Comparison of ENCODE assay signal across 17 cellular contexts in the genomic region with DNA sequence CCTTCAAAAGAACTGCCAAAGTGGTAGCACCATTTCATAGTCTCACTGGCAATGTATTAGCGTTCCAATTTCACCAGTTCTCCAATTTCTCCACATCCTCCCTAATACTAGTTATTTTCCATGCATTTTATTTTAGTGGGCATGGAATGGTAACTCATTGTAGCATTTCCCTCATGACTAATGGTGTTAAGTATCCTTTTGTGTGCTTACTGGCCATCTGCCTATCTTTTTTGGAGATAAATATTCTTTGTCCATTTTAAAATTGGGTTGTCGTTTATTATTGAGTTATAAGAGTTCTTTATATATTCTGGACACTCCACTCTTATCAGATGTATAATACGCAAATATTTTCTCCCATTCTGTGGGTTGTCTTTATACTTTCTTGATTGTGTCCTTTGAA.
DNase-seq lines count a peak whose midpoint lies in the region; ATAC-seq and TF ChIP-seq lines count a peak whose summit lies in the region.
"Had no signal": no experiment of that assay in that cellular context is flagged by ENCODE, and none has a peak within 500 bp of the region (broad histone marks: within the 10 kb centered on the region; RNA-seq: fewer than 3 reads in every experiment).

No MANE protein-coding gene starts in this region.

- no peaks in the 10 kb centered on the region; the same call in 1 of the 2 replicates for H3K27me3 Mint-ChIP-seq in HFFc6 (ENCODE audit: insufficient read depth)
- H3K27me3 Mint-ChIP-seq: CD4-positive, CD25-positive, alpha-beta regulatory T cell; CD8-positive, alpha-beta memory T cell had no signal

- H3K9me2 ChIP-seq in SK-N-SH = no peaks in the 10 kb centered on the region

- H3K9ac ChIP-seq in SK-N-SH = no peak overlapping the region
- H3K9ac ChIP-seq: GM23248 had no signal

- no peak overlapping the region for H2AFZ ChIP-seq in SK-N-SH (ENCODE audit: low read depth)
- H2AFZ ChIP-seq: GM23248 had no signal

- no peak for ATAC-seq in HG02938 (IDR thresholded peaks at IDR 0.05; ENCODE audit: unreplicated experiment)

- peaks cover 0 to 8% of the 10 kb centered on the region in 2 experiments; a peak in 2 of 4 replicates for H3K4me1 ChIP-seq in SK-N-SH (ENCODE audit: control insufficient read depth in 1 of 2, insufficient read depth in 2 of 2, low read depth in 1 of 2, low read length in 1 of 2)

- H3K4me3 Mint-ChIP-seq in HFFc6 = no peak overlapping the region
- H3K4me3 Mint-ChIP-seq: CD4-positive, CD25-positive, alpha-beta regulatory T cell; CD8-positive, alpha-beta memory T cell had no signal

- H3K36me3 ChIP-seq in SK-N-SH (replicated peaks in 1 of 2; ENCODE audit: control insufficient read depth in 1 of 2, insufficient read depth in 2 of 2, low read length in 1 of 2) = peaks cover 0 to 7% of the 10 kb centered on the region in 2 experiments
- H3K36me3 ChIP-seq: HAP-1 had no signal

- H3K27ac ChIP-seq in SK-N-SH (ENCODE audit: low read depth in 2 of 2, low read length in 1 of 2) = peak overlapping the region in 1 of 2 experiments; percentile 16; a peak in 1 of 4 replicates
- H3K27ac ChIP-seq: GM23248 had no signal

- no peaks in the 10 kb centered on the region; the same call in 1 of the 2 replicates for H3K36me3 Mint-ChIP-seq in HFFc6 (ENCODE audit: low read depth)

- H4K20me1 ChIP-seq in SK-N-SH (ENCODE audit: insufficient read depth) = no peaks in the 10 kb centered on the region

- TF ChIP-seq CTCF in SK-N-SH (IDR thresholded peaks at IDR 0.05) = no peak
- TF ChIP-seq CTCF in HFFc6 (IDR thresholded peaks at IDR 0.05) = no peak

- 54% methylated on average over 3 of the region's 3 CpGs for WGBS in SK-N-SH (ENCODE audit: low lambda C conversion rate)

- no peak for TF ChIP-seq RAD21 in SK-N-SH (IDR thresholded peaks at IDR 0.05; ENCODE audit: low read length)

- no peaks in the 10 kb centered on the region for H3K9me3 Mint-ChIP-seq in HFFc6
- H3K9me3 Mint-ChIP-seq: CD4-positive, CD25-positive, alpha-beta regulatory T cell; CD8-positive, alpha-beta memory T cell had no signal

- peaks cover 27% of the 10 kb centered on the region for H3F3A ChIP-seq in SK-N-SH (replicated peaks; ENCODE audit: insufficient read depth)

- no peaks in the 10 kb centered on the region for H3K79me2 ChIP-seq in SK-N-SH (ENCODE audit: insufficient read depth)

- peaks cover 26% of the 10 kb centered on the region for H3K4me1 Mint-ChIP-seq in HFFc6 (ENCODE audit: low read depth)

- H3K27me3 ChIP-seq in SK-N-SH (ENCODE audit: insufficient read depth) = no peaks in the 10 kb centered on the region
- H3K27me3 ChIP-seq: BE2C had no signal

- no peak overlapping the region for H3K4me2 ChIP-seq in SK-N-SH

- POLR2A ChIA-PET in SK-N-SH (lab: Yijun Ruan, JAX) = no interaction called here

- CTCF ChIA-PET in SK-N-SH (lab: Yijun Ruan, JAX) = interaction anchor here (1.2 to 1.5 kb wide), 2 partner anchors 53 to 514 kb away, joined by 3 to 4 read pairs; no protein-coding TSS in a partner anchor

- no peak overlapping the region for H3K27ac Mint-ChIP-seq in HFFc6

- H3K4me3 ChIP-seq in SK-N-SH (ENCODE audit: low read depth in 2 of 2, low read length in 1 of 2) = no peak overlapping the region
- H3K4me3 ChIP-seq: GM23248, HAP-1 had no signal

- no peaks in the 10 kb centered on the region for H3K9me3 ChIP-seq in SK-N-SH
- H3K9me3 ChIP-seq: BE2C, HAP-1 had no signal

- peak; percentile 5 to 75; a peak in 1 of 4 replicates for TF ChIP-seq EP300 in SK-N-SH (IDR thresholded peaks at IDR 0.05; ENCODE audit: borderline replicate concordance in 1 of 2, low read depth in 1 of 2, low read length in 1 of 2)

- DNase-seq in NCI-H226 (peak; percentile 38), SK-N-SH (no peak), dermis microvascular lymphatic vessel endothelial cell (ENCODE audit: low read depth in 2 of 2) (peak; percentile 18 to 65), lung microvascular endothelial cell (ENCODE audit: low read depth in 2 of 2) (peak; percentile 25 to 68), HFFc6 (no peak), nucleus accumbens (lab: John Stamatoyannopoulos, UW) (no peak)
- DNase-seq: ACHN; BE2C; C1 segment of cervical spinal cord; CD4-positive, CD25-positive, alpha-beta regulatory T cell; CD8-positive, alpha-beta memory T cell; COR-L47; DMS 273 treated with DMSO at 0.1 percent for 48 hours; DMS53; GM23248 had no signal

TF ChIP-seq in SK-N-SH, 30 proteins besides CTCF, POLR2A, EP300 and RAD21 (continues in another document):
- no peak for TF ChIP-seq RFX5 (IDR thresholded peaks at IDR 0.05; ENCODE audit: low read length)
- TF ChIP-seq NFIC (IDR thresholded peaks at IDR 0.05; ENCODE audit: borderline replicate concordance) = peak; percentile 90
- TF ChIP-seq, protein P1, sequence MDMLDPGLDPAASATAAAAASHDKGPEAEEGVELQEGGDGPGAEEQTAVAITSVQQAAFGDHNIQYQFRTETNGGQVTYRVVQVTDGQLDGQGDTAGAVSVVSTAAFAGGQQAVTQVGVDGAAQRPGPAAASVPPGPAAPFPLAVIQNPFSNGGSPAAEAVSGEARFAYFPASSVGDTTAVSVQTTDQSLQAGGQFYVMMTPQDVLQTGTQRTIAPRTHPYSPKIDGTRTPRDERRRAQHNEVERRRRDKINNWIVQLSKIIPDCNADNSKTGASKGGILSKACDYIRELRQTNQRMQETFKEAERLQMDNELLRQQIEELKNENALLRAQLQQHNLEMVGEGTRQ (IDR thresholded peaks at IDR 0.05; ENCODE audit: borderline replicate concordance, low read depth, low read length) = no peak
- TF ChIP-seq FOXM1 (IDR thresholded peaks at IDR 0.05; ENCODE audit: low read depth) = no peak; the same call in none of the 2 replicates
- TF ChIP-seq, protein P2, sequence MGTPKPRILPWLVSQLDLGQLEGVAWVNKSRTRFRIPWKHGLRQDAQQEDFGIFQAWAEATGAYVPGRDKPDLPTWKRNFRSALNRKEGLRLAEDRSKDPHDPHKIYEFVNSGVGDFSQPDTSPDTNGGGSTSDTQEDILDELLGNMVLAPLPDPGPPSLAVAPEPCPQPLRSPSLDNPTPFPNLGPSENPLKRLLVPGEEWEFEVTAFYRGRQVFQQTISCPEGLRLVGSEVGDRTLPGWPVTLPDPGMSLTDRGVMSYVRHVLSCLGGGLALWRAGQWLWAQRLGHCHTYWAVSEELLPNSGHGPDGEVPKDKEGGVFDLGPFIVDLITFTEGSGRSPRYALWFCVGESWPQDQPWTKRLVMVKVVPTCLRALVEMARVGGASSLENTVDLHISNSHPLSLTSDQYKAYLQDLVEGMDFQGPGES (IDR thresholded peaks at IDR 0.05; ENCODE audit: low read depth, low read length) = no peak
- no peak for TF ChIP-seq SIN3A (IDR thresholded peaks at IDR 0.05; ENCODE audit: borderline replicate concordance, low read depth, low read length)
- TF ChIP-seq RXRA (IDR thresholded peaks at IDR 0.05; ENCODE audit: borderline replicate concordance, low read depth) = no peak
- peak; percentile 82 for TF ChIP-seq TCF12 (IDR thresholded peaks at IDR 0.05)
- TF ChIP-seq, protein P3, sequence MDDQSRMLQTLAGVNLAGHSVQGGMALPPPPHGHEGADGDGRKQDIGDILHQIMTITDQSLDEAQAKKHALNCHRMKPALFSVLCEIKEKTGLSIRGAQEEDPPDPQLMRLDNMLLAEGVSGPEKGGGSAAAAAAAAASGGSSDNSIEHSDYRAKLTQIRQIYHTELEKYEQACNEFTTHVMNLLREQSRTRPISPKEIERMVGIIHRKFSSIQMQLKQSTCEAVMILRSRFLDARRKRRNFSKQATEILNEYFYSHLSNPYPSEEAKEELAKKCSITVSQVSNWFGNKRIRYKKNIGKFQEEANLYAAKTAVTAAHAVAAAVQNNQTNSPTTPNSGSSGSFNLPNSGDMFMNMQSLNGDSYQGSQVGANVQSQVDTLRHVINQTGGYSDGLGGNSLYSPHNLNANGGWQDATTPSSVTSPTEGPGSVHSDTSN (IDR thresholded peaks at IDR 0.05) = peak; percentile 86
- peak; percentile 62; the same call in 1 of the 2 replicates for TF ChIP-seq FOSL2 (IDR thresholded peaks at IDR 0.05; ENCODE audit: borderline replicate concordance, low read depth)
- TF ChIP-seq, protein P4, sequence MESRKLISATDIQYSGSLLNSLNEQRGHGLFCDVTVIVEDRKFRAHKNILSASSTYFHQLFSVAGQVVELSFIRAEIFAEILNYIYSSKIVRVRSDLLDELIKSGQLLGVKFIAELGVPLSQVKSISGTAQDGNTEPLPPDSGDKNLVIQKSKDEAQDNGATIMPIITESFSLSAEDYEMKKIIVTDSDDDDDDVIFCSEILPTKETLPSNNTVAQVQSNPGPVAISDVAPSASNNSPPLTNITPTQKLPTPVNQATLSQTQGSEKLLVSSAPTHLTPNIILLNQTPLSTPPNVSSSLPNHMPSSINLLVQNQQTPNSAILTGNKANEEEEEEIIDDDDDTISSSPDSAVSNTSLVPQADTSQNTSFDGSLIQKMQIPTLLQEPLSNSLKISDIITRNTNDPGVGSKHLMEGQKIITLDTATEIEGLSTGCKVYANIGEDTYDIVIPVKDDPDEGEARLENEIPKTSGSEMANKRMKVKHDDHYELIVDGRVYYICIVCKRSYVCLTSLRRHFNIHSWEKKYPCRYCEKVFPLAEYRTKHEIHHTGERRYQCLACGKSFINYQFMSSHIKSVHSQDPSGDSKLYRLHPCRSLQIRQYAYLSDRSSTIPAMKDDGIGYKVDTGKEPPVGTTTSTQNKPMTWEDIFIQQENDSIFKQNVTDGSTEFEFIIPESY (IDR thresholded peaks at IDR 0.05; ENCODE audit: borderline replicate concordance, low read depth) = no peak
- no peak for TF ChIP-seq EZH2phosphoT487 (IDR thresholded peaks at IDR 0.05; ENCODE audit: borderline replicate concordance, low read depth)
- TF ChIP-seq RCOR1 (IDR thresholded peaks at IDR 0.05; ENCODE audit: low read length) = no peak
- no peak for TF ChIP-seq GABPA (IDR thresholded peaks at IDR 0.05; ENCODE audit: low read depth)
- peak; percentile 69; the same call in 1 of the 2 replicates for TF ChIP-seq TEAD4 (IDR thresholded peaks at IDR 0.05; ENCODE audit: borderline replicate concordance, insufficient read depth)

Comparison
In these comparisons a context has a peak if more than half of its experiments do, and no peak if none do; other contexts are left out.
1. DNase-seq: peak in NCI-H226 (single experiment), dermis microvascular lymphatic vessel endothelial cell (2 of 2) and lung microvascular endothelial cell (2 of 2); none in SK-N-SH (single experiment), HFFc6 (single experiment) and nucleus accumbens (0 of 56).